In the genomic region with DNA sequence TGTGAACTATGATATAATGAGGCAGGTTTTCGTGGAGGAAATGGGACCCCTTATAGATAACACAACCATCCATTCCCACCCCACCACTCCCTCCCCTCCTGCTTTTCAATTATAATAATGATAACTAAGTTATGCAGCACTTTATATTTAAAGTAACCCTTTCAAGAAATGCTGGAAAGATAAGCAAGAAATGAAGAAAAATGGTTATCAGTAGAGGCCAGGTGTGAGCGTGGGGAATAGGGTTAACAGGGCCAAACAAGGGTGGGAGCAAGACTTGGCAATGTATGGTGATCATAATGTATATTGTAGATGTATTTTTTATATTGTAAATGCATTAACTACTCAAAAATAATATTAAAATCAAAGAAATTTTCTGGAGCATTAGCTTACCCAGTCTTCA, we compare ENCODE assay signal across 31 cellular contexts.
"Had no signal": no experiment of that assay in that cellular context is flagged by ENCODE, and none has a peak within 500 bp of the region (broad histone marks: within the 10 kb centered on the region; RNA-seq: fewer than 3 reads in every experiment).

No MANE protein-coding gene starts in this region.

- H3K36me3 ChIP-seq: cardiac muscle cell had no signal

- ATAC-seq: activated CD8-positive, alpha-beta T cell treated with anti-CD3 and anti-CD28 coated beads for 36 hours; activated naive CD8-positive, alpha-beta T cell treated with anti-CD3 and anti-CD28 coated beads, Interleukin-2, amount 50 U/mL, for 24 hours; activated T-cell treated with anti-CD3 and anti-CD28 coated beads, Interleukin-2, amount 50 U/mL, for 4 hours; activated T-cell treated with anti-CD3 and anti-CD28 coated beads, Interleukin-2, amount 50 U/mL, for 72 hours; activated T-helper 17 cell treated with anti-CD3 and anti-CD28 coated beads, Interleukin-2, amount 50 U/mL, for 72 hours; T-cell had no signal

- H3K27ac ChIP-seq: ascending aorta, cardiac muscle cell, VCaP had no signal

- H3K9me3 ChIP-seq: ascending aorta had no signal

- FAIRE-seq: bronchial epithelial cell, TTC549 had no signal

- H3K4me1 ChIP-seq: ascending aorta had no signal

- H3K4me3 ChIP-seq: ascending aorta, cardiac muscle cell had no signal

- H3K27me3 ChIP-seq: ascending aorta, cardiac muscle cell had no signal

- DNase-seq: activated B cell treated with CpG ODN at 0.5 μM for 24 hours; activated CD4-positive, alpha-beta memory T cell treated with anti-CD3 and anti-CD28 coated beads for 36 hours; activated CD4-positive, alpha-beta T cell treated with anti-CD3 and anti-CD28 coated beads for 4 hours; activated CD4-positive, alpha-beta T cell treated with anti-CD3 and anti-CD28 coated beads, Interleukin-2, amount 10 ng/mL, durations not matched to agents 24 days and 14 days; activated CD4-positive, alpha-beta T cell treated with anti-CD3 and anti-CD28 coated beads, Interleukin-2, amount 50 U/mL, for 1 hour; activated CD4-positive, alpha-beta T cell treated with anti-CD3 and anti-CD28 coated beads, Interleukin-2, amount 50 U/mL, for 4 hours; activated CD4-positive, CD25-positive, alpha-beta regulatory T cell treated with anti-CD3 and anti-CD28 coated beads, Interleukin-2, amount 50 U/mL, for 72 hours; activated CD8-positive, alpha-beta memory T cell treated with anti-CD3 and anti-CD28 coated beads, Interleukin-2, amount 50 U/mL, for 4 hours; activated CD8-positive, alpha-beta T cell treated with anti-CD3 and anti-CD28 coated beads for 36 hours; activated effector memory CD4-positive, alpha-beta T cell treated with anti-CD3 and anti-CD28 coated beads, Interleukin-2, amount 50 U/mL, for 16 hours; activated gamma-delta T cell treated with Interleukin-2 at 50 U/mL for 16 hours; activated naive CD4-positive, alpha-beta T cell; activated naive CD4-positive, alpha-beta T cell treated with anti-CD3 and anti-CD28 coated beads, Interleukin-2, amount 10 ng/mL, durations not matched to agents 7 days and 5 days; activated naive CD8-positive, alpha-beta T cell treated with anti-CD3 and anti-CD28 coated beads, Interleukin-2, amount 10 ng/mL, durations not matched to agents 7 days and 5 days; activated naive CD8-positive, alpha-beta T cell treated with anti-CD3 and anti-CD28 coated beads, Interleukin-2, amount 50 U/mL, for 24 hours; activated T-cell treated with anti-CD3 and anti-CD28 coated beads for 4 hours; activated T-cell treated with anti-CD3 and anti-CD28 coated beads, Interleukin-2, amount 50 U/mL, for 1 hour; activated T-cell treated with anti-CD3 and anti-CD28 coated beads, Interleukin-2, amount 50 U/mL, for 4 hours; activated T-cell treated with anti-CD3 and anti-CD28 coated beads, Interleukin-2, amount 50 U/mL, for 72 hours; amygdala; anterior cingulate cortex; central memory CD4-positive, alpha-beta T cell; T-cell; T-helper 2 cell; T-helper 9 cell had no signal
